ENCODE assay signal across 17 cellular contexts in the genomic region with DNA sequence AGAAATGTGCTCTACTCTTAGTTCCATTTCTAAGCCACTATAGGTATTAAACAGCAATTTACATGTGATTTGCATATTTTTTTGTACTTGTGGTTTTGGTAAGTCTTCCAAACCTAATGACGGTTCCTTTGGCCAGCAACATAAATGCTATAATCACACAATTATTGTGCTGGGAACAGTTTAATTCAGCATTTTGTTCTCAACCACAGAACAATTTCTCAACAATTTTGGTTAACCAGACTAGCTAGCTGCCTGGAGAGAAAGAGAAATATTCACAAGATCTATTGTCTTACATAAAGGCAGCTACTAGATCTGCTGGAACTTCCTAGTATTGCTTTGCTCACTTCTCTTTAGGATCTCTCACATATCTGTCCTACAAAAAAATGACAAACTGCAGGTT.
DNase-seq lines count a peak whose midpoint lies in the region; TF ChIP-seq lines count a peak whose summit lies in the region.
"Had no signal": no experiment of that assay in that cellular context is flagged by ENCODE, and none has a peak within 500 bp of the region (broad histone marks: within the 10 kb centered on the region; RNA-seq: fewer than 3 reads in every experiment).

No MANE protein-coding gene starts in this region.

- TF ChIP-seq POLR2A in ovary (IDR thresholded peaks at IDR 0.05): no peak

- H3K27me3 ChIP-seq in ovary: no peaks in the 10 kb centered on the region
- H3K27me3 ChIP-seq: BLaER1 treated with 17β-estradiol and CSF1 and Interleukin-3, amounts not matched to agents 10 nM and 100 nM had no signal

- WGBS in ovary, 3 donors: 76 to 87% (median 86%) methylated on average over 1 of the region's 1 CpG

- TF ChIP-seq CTCF in ovary (IDR thresholded peaks at IDR 0.05) (no peak), GM13977 (IDR thresholded peaks at IDR 0.05; ENCODE audit: extremely low read depth, insufficient read depth, missing control alignments) (no peak)

- no peak overlapping the region for H3K4me3 ChIP-seq in ovary
- H3K4me3 ChIP-seq: BLaER1 treated with 17β-estradiol and CSF1 and Interleukin-3, amounts not matched to agents 10 nM and 100 nM had no signal

- in situ Hi-C loops in GM13977 (cut with MboI; ENCODE audit: low pct_unique_long_range_greater_than_20kb, low sequenced_read_pairs, unreplicated experiment): no loop called here

- DNase-seq in SKM-1 treated with dmso at 0.1 percent for 144 hours (lab: John Stamatoyannopoulos, UW; ENCODE audit: unreplicated experiment): peak; percentile 1
- DNase-seq in SKM-1 (lab: John Stamatoyannopoulos, UW; ENCODE audit: unreplicated experiment): no peak
- peak; percentile 77 for DNase-seq in NOMO-1 treated with dmso at 0.1 percent for 144 hours (lab: John Stamatoyannopoulos, UW; ENCODE audit: unreplicated experiment)
- DNase-seq in astrocyte of the hippocampus (ENCODE audit: low read depth, low spot score): peak; percentile 90
- DNase-seq in stimulated activated CD4-positive, alpha-beta T cell treated with anti-CD3 and anti-CD28 coated beads, Interleukin-2, amount 100 ng/mL, for 48 hours: no peak
- DNase-seq in ovary: no peak
- no peak for DNase-seq in NCI-H526 treated with DMSO at 0.1 percent for 48 hours (lab: John Stamatoyannopoulos, UW)
- DNase-seq in GM13977 (ENCODE audit: low spot score): no peak
- DNase-seq: CD8-positive, alpha-beta memory T cell; DMS79; NCI-H1092; NCI-H146; NCI-H2081; NCI-H2227 treated with DMSO at 0.1 percent for 48 hours; NCI-H524 treated with DMSO at 0.1 percent for 48 hours; SK-N-SH had no signal

- no peak for TF ChIP-seq EP300 in ovary (IDR thresholded peaks at IDR 0.05)

- intact Hi-C loops in ovary (cut with DNase I): loop anchor here in 1 of 4 donors (10.0 kb wide), 1 partner anchor 989 kb away; no protein-coding TSS in a partner anchor

- H3K36me3 ChIP-seq in ovary: no peaks in the 10 kb centered on the region
- H3K36me3 ChIP-seq: BLaER1 treated with 17β-estradiol and CSF1 and Interleukin-3, amounts not matched to agents 10 nM and 100 nM had no signal

- H3K9me3 ChIP-seq in ovary: no peaks in the 10 kb centered on the region
- H3K9me3 ChIP-seq: SK-N-SH had no signal

- H3K4me1 ChIP-seq in ovary (ENCODE audit: insufficient read depth): no peaks in the 10 kb centered on the region
- H3K4me1 ChIP-seq: BLaER1 treated with 17β-estradiol and CSF1 and Interleukin-3, amounts not matched to agents 10 nM and 100 nM had no signal

- H3K27ac ChIP-seq in ovary: no peak overlapping the region
- H3K27ac ChIP-seq: BLaER1 treated with 17β-estradiol and CSF1 and Interleukin-3, amounts not matched to agents 10 nM and 100 nM had no signal

Comparison
In these comparisons a context has a peak if more than half of its experiments do, and no peak if none do; other contexts are left out.
1. DNase-seq: peak in SKM-1 treated with dmso at 0.1 percent for 144 hours (single experiment), NOMO-1 treated with dmso at 0.1 percent for 144 hours (single experiment) and astrocyte of the hippocampus (single experiment); none in SKM-1 (single experiment), stimulated activated CD4-positive, alpha-beta T cell treated with anti-CD3 and anti-CD28 coated beads, Interleukin-2, amount 100 ng/mL, for 48 hours (0 of 2), ovary (0 of 5), NCI-H526 treated with DMSO at 0.1 percent for 48 hours (single experiment) and GM13977 (single experiment).